In genomic region chr3:131903988-131904415, GRCh38 we compare ENCODE assay signal across 14 cellular contexts.
DNase-seq lines count a peak whose midpoint lies in the region; ATAC-seq, FAIRE-seq and TF ChIP-seq lines count a peak whose summit lies in the region.
"Had no signal": no experiment of that assay in that cellular context is flagged by ENCODE, and none has a peak within 500 bp of the region (broad histone marks: within the 10 kb centered on the region; RNA-seq: fewer than 3 reads in every experiment).

No MANE protein-coding gene starts in this region.

- POLR2A ChIA-PET in activated CD4-positive, alpha-beta memory T cell treated with anti-CD3 and anti-CD28 coated beads for 36 hours (lab: Charles Lee), result no interaction called here

- no peak for ATAC-seq in GM18519 (IDR thresholded peaks at IDR 0.05; ENCODE audit: low FRiP score, unreplicated experiment)
- ATAC-seq: body of pancreas, gastroesophageal sphincter, right cardiac atrium had no signal

- no peaks in the 10 kb centered on the region for H3K9me3 ChIP-seq in astrocyte (ENCODE audit: insufficient read depth, low read depth, low read length)
- H3K9me3 ChIP-seq: body of pancreas, gastroesophageal sphincter had no signal

- H3K36me3 ChIP-seq in ACC112 (ENCODE audit: insufficient read depth, low read length), result no peaks in the 10 kb centered on the region
- no peaks in the 10 kb centered on the region for H3K36me3 ChIP-seq in astrocyte (ENCODE audit: insufficient read depth, low read length)
- no peaks in the 10 kb centered on the region for H3K36me3 ChIP-seq in kidney epithelial cell (ENCODE audit: control insufficient read depth, insufficient read depth, low read length)
- H3K36me3 ChIP-seq: gastroesophageal sphincter had no signal

- H3K9me3 Mint-ChIP-seq in HFFc6 (no peaks in the 10 kb centered on the region), astrocyte (ENCODE audit: unreplicated experiment) (no peaks in the 10 kb centered on the region), chondrocyte (ENCODE audit: low read depth) (no peaks in the 10 kb centered on the region)
- peaks cover 2% of the 10 kb centered on the region for H3K9me3 Mint-ChIP-seq in activated CD4-positive, alpha-beta memory T cell treated with anti-CD3 and anti-CD28 coated beads for 36 hours

- H3K4me1 ChIP-seq in ACC112 (ENCODE audit: control insufficient read depth, insufficient read depth, low read length, unreplicated experiment) (peaks cover 22% of the 10 kb centered on the region), astrocyte (ENCODE audit: insufficient read depth, low read length) (peaks cover 12% of the 10 kb centered on the region)
- H3K4me1 ChIP-seq: body of pancreas, gastroesophageal sphincter had no signal

- H3K27me3 ChIP-seq in ACC112 (ENCODE audit: insufficient read depth, low read length) (no peaks in the 10 kb centered on the region), astrocyte (ENCODE audit: insufficient read depth, low read length) (no peaks in the 10 kb centered on the region), kidney epithelial cell (ENCODE audit: control insufficient read depth, insufficient read depth, low read length) (no peaks in the 10 kb centered on the region)
- H3K27me3 ChIP-seq: body of pancreas, gastroesophageal sphincter had no signal

- H3K36me3 Mint-ChIP-seq in HFFc6 (ENCODE audit: low read depth) (no peaks in the 10 kb centered on the region), astrocyte (ENCODE audit: low read depth, unreplicated experiment) (no peaks in the 10 kb centered on the region), chondrocyte (ENCODE audit: low read depth) (no peaks in the 10 kb centered on the region)
- H3K36me3 Mint-ChIP-seq in activated CD4-positive, alpha-beta memory T cell treated with anti-CD3 and anti-CD28 coated beads for 36 hours, result no peaks in the 10 kb centered on the region

- H3K79me2 ChIP-seq in ACC112 (ENCODE audit: control insufficient read depth, insufficient read depth, low read length, unreplicated experiment), result no peaks in the 10 kb centered on the region
- H3K79me2 ChIP-seq in astrocyte (ENCODE audit: insufficient read depth, low read length), result no peaks in the 10 kb centered on the region

- H3K4me3 ChIP-seq in ACC112 (ENCODE audit: low read depth, low read length), result peak overlapping the region; percentile 40; the same call in 1 of the 2 replicates
- no peak overlapping the region for H3K4me3 ChIP-seq in astrocyte (ENCODE audit: insufficient read depth, low read depth, low read length)
- H3K4me3 ChIP-seq in kidney epithelial cell (ENCODE audit: low read depth, low read length), result no peak overlapping the region
- H3K4me3 ChIP-seq: body of pancreas, gastroesophageal sphincter had no signal

- H3K9ac ChIP-seq in astrocyte (ENCODE audit: low read length), result no peak overlapping the region

- peak overlapping the region; percentile 81 for H3K4me3 Mint-ChIP-seq in HFFc6
- H3K4me3 Mint-ChIP-seq in astrocyte (ENCODE audit: unreplicated experiment), result no peak overlapping the region
- no peak overlapping the region for H3K4me3 Mint-ChIP-seq in chondrocyte (ENCODE audit: unreplicated experiment)
- no peak overlapping the region for H3K4me3 Mint-ChIP-seq in activated CD4-positive, alpha-beta memory T cell treated with anti-CD3 and anti-CD28 coated beads for 36 hours

- FAIRE-seq in astrocyte (lab: Jason Lieb, UNC), result peak; percentile 97
- FAIRE-seq: GM12891 had no signal

- no peak for TF ChIP-seq CTCF in HFFc6 (IDR thresholded peaks at IDR 0.05)
- no peak for TF ChIP-seq CTCF in astrocyte (IDR thresholded peaks at IDR 0.05; ENCODE audit: insufficient read depth, low read depth, low read length)
- no peak for TF ChIP-seq CTCF in kidney epithelial cell (IDR thresholded peaks at IDR 0.05; ENCODE audit: insufficient read depth, low read length, poor library complexity, severe bottlenecking)
- no peak for TF ChIP-seq CTCF in chondrocyte (IDR thresholded peaks at IDR 0.05)

- peak overlapping the region; percentile 91 for H3K27ac Mint-ChIP-seq in HFFc6
- H3K27ac Mint-ChIP-seq in astrocyte (ENCODE audit: unreplicated experiment), result peak overlapping the region; percentile 97
- no peak overlapping the region for H3K27ac Mint-ChIP-seq in chondrocyte (ENCODE audit: unreplicated experiment)
- H3K27ac Mint-ChIP-seq in activated CD4-positive, alpha-beta memory T cell treated with anti-CD3 and anti-CD28 coated beads for 36 hours, result no peak overlapping the region

- no peaks in the 10 kb centered on the region for H4K20me1 ChIP-seq in astrocyte (ENCODE audit: insufficient read depth, low read length)

- peaks cover 34% of the 10 kb centered on the region for H3K4me1 Mint-ChIP-seq in HFFc6 (ENCODE audit: low read depth)
- H3K4me1 Mint-ChIP-seq in astrocyte (ENCODE audit: low read depth, unreplicated experiment), result peaks cover 26% of the 10 kb centered on the region
- peaks cover 8% of the 10 kb centered on the region for H3K4me1 Mint-ChIP-seq in chondrocyte (ENCODE audit: low read depth)
- no peaks in the 10 kb centered on the region for H3K4me1 Mint-ChIP-seq in activated CD4-positive, alpha-beta memory T cell treated with anti-CD3 and anti-CD28 coated beads for 36 hours (ENCODE audit: low read depth)

- intact Hi-C loops in activated CD4-positive, alpha-beta memory T cell treated with anti-CD3 and anti-CD28 coated beads for 36 hours (cut with micrococcal nuclease), result no loop called here

- H3K27me3 Mint-ChIP-seq in HFFc6 (ENCODE audit: insufficient read depth) (0 out of 2 replicates have a peak, but pooled peaks cover 4% of the 10 kb centered on the region), astrocyte (ENCODE audit: low read depth, unreplicated experiment) (no peaks in the 10 kb centered on the region), chondrocyte (ENCODE audit: low read depth) (peaks cover 4% of the 10 kb centered on the region)
- no peaks in the 10 kb centered on the region for H3K27me3 Mint-ChIP-seq in activated CD4-positive, alpha-beta memory T cell treated with anti-CD3 and anti-CD28 coated beads for 36 hours

- H3K4me2 ChIP-seq in astrocyte (ENCODE audit: low read length), result peak overlapping the region; percentile 41

- H3K27ac ChIP-seq in ACC112 (ENCODE audit: low read depth, low read length), result peak overlapping the region; percentile 86
- H3K27ac ChIP-seq in astrocyte (ENCODE audit: low read depth, low read length), result no peak overlapping the region
- H3K27ac ChIP-seq: body of pancreas, C4-2B, gastroesophageal sphincter had no signal

- CTCF ChIA-PET in activated CD4-positive, alpha-beta memory T cell treated with anti-CD3 and anti-CD28 coated beads for 36 hours (lab: Charles Lee), result no interaction called here

- H2AFZ ChIP-seq in ACC112 (ENCODE audit: low read length, unreplicated experiment) (peak overlapping the region; percentile 51), astrocyte (ENCODE audit: low read depth, low read length) (no peak overlapping the region)

- DNase-seq in HFFc6, result peak; percentile 97
- DNase-seq in astrocyte (ENCODE audit: low read depth), result peak; percentile 99
- DNase-seq in kidney epithelial cell (ENCODE audit: low read depth), result peak; percentile 70
- no peak for DNase-seq in chondrocyte (ENCODE audit: low spot score)
- DNase-seq in activated CD4-positive, alpha-beta memory T cell treated with anti-CD3 and anti-CD28 coated beads for 36 hours, result no peak
- DNase-seq in activated gamma-delta T cell treated with Interleukin-2 at 50 U/mL for 16 hours, result no peak
- DNase-seq: body of pancreas, NCI-H69, right cardiac atrium had no signal

Comparison
In these comparisons a context has a peak if more than half of its experiments do, and no peak if none do; other contexts are left out.
1. DNase-seq: peak in HFFc6 (single experiment), astrocyte (single experiment) and kidney epithelial cell (single experiment); none in chondrocyte (single experiment), activated CD4-positive, alpha-beta memory T cell treated with anti-CD3 and anti-CD28 coated beads for 36 hours (single experiment) and activated gamma-delta T cell treated with Interleukin-2 at 50 U/mL for 16 hours (single experiment).
2. H3K27ac Mint-ChIP-seq: peak in HFFc6 (single experiment) and astrocyte (single experiment); none in chondrocyte (single experiment) and activated CD4-positive, alpha-beta memory T cell treated with anti-CD3 and anti-CD28 coated beads for 36 hours (single experiment).